ENCODE assay signal across 8 cellular contexts in the genomic region with DNA sequence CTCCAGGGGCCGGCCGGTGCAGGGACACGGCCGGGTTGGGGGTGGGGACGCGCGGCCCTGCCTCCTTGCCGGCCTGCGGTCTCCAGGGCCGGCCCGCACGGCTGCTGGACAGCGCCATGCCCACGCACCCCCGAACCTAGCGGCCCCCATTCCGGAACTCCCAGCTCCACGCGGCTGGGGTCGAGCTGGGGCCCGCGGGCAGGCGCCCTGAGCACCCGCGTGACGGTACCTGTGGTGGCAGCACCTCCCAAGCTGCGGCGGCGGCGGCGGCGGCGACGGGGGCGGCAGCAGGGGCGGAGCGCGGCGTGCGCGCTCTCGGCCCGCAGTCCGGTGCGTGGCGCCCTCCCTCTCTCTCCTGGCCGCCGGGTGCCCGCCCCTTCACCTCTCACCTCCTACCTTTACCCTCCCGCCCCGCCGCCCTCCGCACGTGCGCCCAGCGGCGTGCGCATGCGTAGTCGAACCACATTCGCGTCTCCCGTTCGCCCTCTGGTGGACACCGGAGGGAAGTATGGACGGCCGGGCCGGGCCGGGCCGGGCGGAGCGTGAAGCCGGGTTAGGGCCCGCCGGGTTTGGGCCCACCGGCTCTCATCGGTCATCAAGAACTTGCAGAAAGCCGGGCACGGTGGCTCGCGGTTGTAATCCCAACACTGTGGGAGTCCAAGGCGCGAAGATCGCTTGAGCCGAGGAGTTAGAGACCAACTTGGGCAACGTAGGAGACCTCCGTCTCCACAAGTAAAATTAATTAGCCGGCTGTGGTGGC. TPM values are rescaled to one million over a fixed set of nuclear protein-coding genes. Genes with fewer than 3 reads are reported as not detected.
DNase-seq lines count a peak whose midpoint lies in the region; ATAC-seq and TF ChIP-seq lines count a peak whose summit lies in the region.

SCAP (minus strand) TSS at position 372 of the 760 bp plus-strand sequence. CDS start 32,948 bp downstream, outside the sequence.

- TF ChIP-seq POLR2A in adrenal gland (IDR thresholded peaks at IDR 0.05) (peak; percentile 40 to 78), upper lobe of left lung (IDR thresholded peaks at IDR 0.05) (peak in 3 of 4 donors; percentile 44 to 77 (median 55))

- in situ Hi-C loops in GM13976 (cut with MboI; ENCODE audit: low sequenced_read_pairs, unreplicated experiment), result no loop called here

- 2 to 33% (median 7%) methylated on average over 7 to 88 of the region's 88 CpGs for WGBS in adrenal gland, 4 donors
- WGBS in heart right ventricle, 2 donors, result 2 to 4% methylated on average over 76 to 87 of the region's 88 CpGs
- 5 to 20% methylated on average over 11 to 34 of the region's 88 CpGs for WGBS in upper lobe of left lung, 2 donors

- peak; percentile 94 for TF ChIP-seq CTCF in GM13976 (IDR thresholded peaks at IDR 0.05; ENCODE audit: borderline replicate concordance, control extremely low read depth, extremely low read depth, insufficient read depth, missing control alignments)
- peak; percentile 91 to 98 (median 95) for TF ChIP-seq CTCF in adrenal gland (IDR thresholded peaks at IDR 0.05)
- TF ChIP-seq CTCF in heart right ventricle (IDR thresholded peaks at IDR 0.05), result peak; percentile 85 to 98 (median 96)
- peak; percentile 97 to 99 (median 99) for TF ChIP-seq CTCF in upper lobe of left lung (IDR thresholded peaks at IDR 0.05)

- H3K9me3 ChIP-seq in adrenal gland (replicated peaks in 1 of 3), result no peaks in the 10 kb centered on the region
- no peaks in the 10 kb centered on the region for H3K9me3 ChIP-seq in heart right ventricle
- H3K9me3 ChIP-seq in upper lobe of left lung, result no peaks in the 10 kb centered on the region

- H3K36me3 ChIP-seq in adrenal gland (replicated peaks in 1 of 2), result no peaks in the 10 kb centered on the region
- H3K36me3 ChIP-seq in heart right ventricle, result no peaks in the 10 kb centered on the region
- H3K36me3 ChIP-seq in upper lobe of left lung, result no peaks in the 10 kb centered on the region

- peak in 1 of 4 donors; percentile 36 for TF ChIP-seq EP300 in upper lobe of left lung (IDR thresholded peaks at IDR 0.05)

- H3K4me1 ChIP-seq in adrenal gland (replicated peaks in 1 of 2) (peaks cover 17 to 40% of the 10 kb centered on the region in 2 donors), heart right ventricle (peaks cover 7 to 32% (median 20%) of the 10 kb centered on the region in 9 donors), upper lobe of left lung (peaks cover 18 to 33% (median 19%) of the 10 kb centered on the region in 4 donors)

- H3K27me3 ChIP-seq in adrenal gland, result no peaks in the 10 kb centered on the region
- no peaks in the 10 kb centered on the region for H3K27me3 ChIP-seq in heart right ventricle
- no peaks in the 10 kb centered on the region for H3K27me3 ChIP-seq in upper lobe of left lung

- intact Hi-C loops in adrenal gland (cut with DNase I), result loop anchor here (2.0 to 5.0 kb wide), 2 partner anchors 53 to 55 kb away; no protein-coding TSS in a partner anchor
- intact Hi-C loops in heart right ventricle (cut with DNase I), result loop anchor here in 9 of 10 donors (1.0 to 5.0 kb wide), 5 partner anchors 33 to 55 kb away; no protein-coding TSS in a partner anchor
- intact Hi-C loops in posterior vena cava (cut with DNase I), result loop anchor here (5.0 kb wide), 1 partner anchor 53 kb away; no protein-coding TSS in a partner anchor

- DNase-seq in GM13976 (ENCODE audit: low spot score), result peak; percentile 97
- DNase-seq in NCI-H128 (lab: John Stamatoyannopoulos, UW; ENCODE audit: unreplicated experiment), result peak; percentile 55
- DNase-seq in T-helper 1 cell, result peak; percentile 92 to 96 (median 95)
- peak; percentile 94 to 97 (median 95) for DNase-seq in adrenal gland
- peak; percentile 92 to 93 for DNase-seq in heart right ventricle
- DNase-seq in posterior vena cava (ENCODE audit: low spot score), result peak; percentile 98
- peak; percentile 95 to 98 for DNase-seq in upper lobe of left lung

- peak within 1 kb of the TSS; percentile 68 to 95 (median 74) for H3K27ac ChIP-seq in adrenal gland
- H3K27ac ChIP-seq in heart right ventricle, result peak within 1 kb of the TSS; percentile 62 to 93 (median 86)
- peak within 1 kb of the TSS; percentile 77 to 90 (median 86) for H3K27ac ChIP-seq in upper lobe of left lung

- ATAC-seq in HG02763 (IDR thresholded peaks at IDR 0.05; ENCODE audit: unreplicated experiment) (peak; percentile 89), heart right ventricle (peak; percentile 96 to 99 (median 98)), upper lobe of left lung (ENCODE audit: low FRiP score in 2 of 2) (peak; percentile 97 to 99)

- H3K4me3 ChIP-seq in adrenal gland (peak within 1 kb of the TSS; percentile 39 to 94 (median 84)), heart right ventricle (peak within 1 kb of the TSS; percentile 84 to 98 (median 94)), upper lobe of left lung (peak within 1 kb of the TSS; percentile 97 to 99 (median 98))

RNA-seq across cellular contexts. Expression of gene SCAP, which starts in this region (rescaled TPM):
- 100 to 1,000 TPM; 126 to 954 (median 170) TPM for total RNA-seq in adrenal gland
- 100 to 1,000 TPM; 130 to 560 (median 182) TPM for polyA plus RNA-seq in adrenal gland
- total RNA-seq in heart right ventricle, result 10 to 100 TPM; 31.7 to 56.7 (median 40.4) TPM
- polyA plus RNA-seq in heart right ventricle, result 10 to 100 TPM; 38.8 to 44.0 TPM
- 10 to 100 TPM; 49.8 to 50.8 TPM for total RNA-seq in posterior vena cava
- total RNA-seq in upper lobe of left lung, result 100 to 1,000 TPM in 2 of 6 donors, 10 to 100 TPM in 4; 65.7 to 134 (median 81.8) TPM

Comparison
In these comparisons a context has a peak if more than half of its experiments do, and no peak if none do; other contexts are left out.
1. Peak in every context shown above with its lines: DNase-seq, ATAC-seq, H3K4me3 ChIP-seq and H3K27ac ChIP-seq.